1 cellular context compared by ENCODE assay signal in the genomic region with DNA sequence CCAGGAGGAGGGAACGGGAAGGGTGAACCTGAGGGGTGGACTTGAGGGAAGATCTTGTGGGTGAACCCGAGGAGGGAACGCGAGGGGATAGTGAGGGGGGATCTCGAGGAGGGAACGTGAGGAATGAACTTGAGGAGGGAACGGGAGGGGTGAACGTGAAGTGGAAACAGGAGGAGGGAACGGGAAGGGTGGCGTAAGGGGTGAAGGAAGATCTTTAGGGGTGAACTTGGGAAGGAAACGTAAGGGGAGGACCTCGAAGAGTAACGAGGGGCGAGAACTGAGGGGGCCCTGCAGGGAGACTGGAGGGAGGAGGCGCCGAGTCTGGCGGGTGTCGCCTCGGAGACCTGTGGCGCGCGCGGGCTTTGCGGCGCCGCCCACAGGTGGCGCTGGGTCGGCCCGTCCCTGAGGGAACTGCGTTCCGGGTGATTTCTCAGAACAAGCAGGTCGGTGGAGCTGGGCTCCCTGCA.
TF ChIP-seq lines count a peak whose summit lies in the region.

No MANE protein-coding gene starts in this region.

TF ChIP-seq in GM12878, 131 proteins besides CTCF, POLR2A, EP300 and RAD21 (continued from another document):
- TF ChIP-seq, protein P1, sequence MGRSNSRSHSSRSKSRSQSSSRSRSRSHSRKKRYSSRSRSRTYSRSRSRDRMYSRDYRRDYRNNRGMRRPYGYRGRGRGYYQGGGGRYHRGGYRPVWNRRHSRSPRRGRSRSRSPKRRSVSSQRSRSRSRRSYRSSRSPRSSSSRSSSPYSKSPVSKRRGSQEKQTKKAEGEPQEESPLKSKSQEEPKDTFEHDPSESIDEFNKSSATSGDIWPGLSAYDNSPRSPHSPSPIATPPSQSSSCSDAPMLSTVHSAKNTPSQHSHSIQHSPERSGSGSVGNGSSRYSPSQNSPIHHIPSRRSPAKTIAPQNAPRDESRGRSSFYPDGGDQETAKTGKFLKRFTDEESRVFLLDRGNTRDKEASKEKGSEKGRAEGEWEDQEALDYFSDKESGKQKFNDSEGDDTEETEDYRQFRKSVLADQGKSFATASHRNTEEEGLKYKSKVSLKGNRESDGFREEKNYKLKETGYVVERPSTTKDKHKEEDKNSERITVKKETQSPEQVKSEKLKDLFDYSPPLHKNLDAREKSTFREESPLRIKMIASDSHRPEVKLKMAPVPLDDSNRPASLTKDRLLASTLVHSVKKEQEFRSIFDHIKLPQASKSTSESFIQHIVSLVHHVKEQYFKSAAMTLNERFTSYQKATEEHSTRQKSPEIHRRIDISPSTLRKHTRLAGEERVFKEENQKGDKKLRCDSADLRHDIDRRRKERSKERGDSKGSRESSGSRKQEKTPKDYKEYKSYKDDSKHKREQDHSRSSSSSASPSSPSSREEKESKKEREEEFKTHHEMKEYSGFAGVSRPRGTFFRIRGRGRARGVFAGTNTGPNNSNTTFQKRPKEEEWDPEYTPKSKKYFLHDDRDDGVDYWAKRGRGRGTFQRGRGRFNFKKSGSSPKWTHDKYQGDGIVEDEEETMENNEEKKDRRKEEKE (IDR thresholded peaks at IDR 0.05), result no peak
- TF ChIP-seq CBX3 (IDR thresholded peaks at IDR 0.05; ENCODE audit: borderline replicate concordance, low read depth) (no peak), SMAD5 (IDR thresholded peaks at IDR 0.05; ENCODE audit: low read depth) (no peak), RELA (IDR thresholded peaks at IDR 0.05; ENCODE audit: borderline replicate concordance, partially characterized antibody) (no peak), NR2F1 (conservative IDR thresholded peaks at IDR 0.05) (no peak), IKZF1 (conservative IDR thresholded peaks at IDR 0.05) (no peak), ZBTB11 (CRISPR knock-in tag; IDR thresholded peaks at IDR 0.05) (no peak), BACH1 (IDR thresholded peaks at IDR 0.05; ENCODE audit: borderline replicate concordance) (no peak), E4F1 (IDR thresholded peaks at IDR 0.05; ENCODE audit: borderline replicate concordance, partially characterized antibody) (no peak), MTA2 (IDR thresholded peaks at IDR 0.05; ENCODE audit: low read depth) (no peak), ZBED1 (IDR thresholded peaks at IDR 0.05; ENCODE audit: borderline replicate concordance) (no peak), CHD4 (IDR thresholded peaks at IDR 0.05) (no peak), RUNX3 (IDR thresholded peaks at IDR 0.05; ENCODE audit: low read length) (no peak)
- TF ChIP-seq, protein P2, sequence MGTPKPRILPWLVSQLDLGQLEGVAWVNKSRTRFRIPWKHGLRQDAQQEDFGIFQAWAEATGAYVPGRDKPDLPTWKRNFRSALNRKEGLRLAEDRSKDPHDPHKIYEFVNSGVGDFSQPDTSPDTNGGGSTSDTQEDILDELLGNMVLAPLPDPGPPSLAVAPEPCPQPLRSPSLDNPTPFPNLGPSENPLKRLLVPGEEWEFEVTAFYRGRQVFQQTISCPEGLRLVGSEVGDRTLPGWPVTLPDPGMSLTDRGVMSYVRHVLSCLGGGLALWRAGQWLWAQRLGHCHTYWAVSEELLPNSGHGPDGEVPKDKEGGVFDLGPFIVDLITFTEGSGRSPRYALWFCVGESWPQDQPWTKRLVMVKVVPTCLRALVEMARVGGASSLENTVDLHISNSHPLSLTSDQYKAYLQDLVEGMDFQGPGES (IDR thresholded peaks at IDR 0.05), result no peak
